14 cellular contexts compared by ENCODE assay signal in genomic region chr3:37700849-37701248, GRCh38.
DNase-seq lines count a peak whose midpoint lies in the region; TF ChIP-seq lines count a peak whose summit lies in the region.
"Had no signal": no experiment of that assay in that cellular context is flagged by ENCODE, and none has a peak within 500 bp of the region (broad histone marks: within the 10 kb centered on the region; RNA-seq: fewer than 3 reads in every experiment).

No MANE protein-coding gene starts in this region.

- peak; percentile 41 for TF ChIP-seq CTCF in BE2C (IDR thresholded peaks at IDR 0.05; ENCODE audit: low read depth, low read length)
- peak in 4 of 6 experiments; percentile 7 to 70 (median 60) for TF ChIP-seq CTCF in Peyer's patch (IDR thresholded peaks at IDR 0.05)
- TF ChIP-seq CTCF in esophagus muscularis mucosa (IDR thresholded peaks at IDR 0.05) = peak; percentile 23 to 46 (median 26)
- no peak for TF ChIP-seq CTCF in ovary (IDR thresholded peaks at IDR 0.05)

- 17% methylated on average over 1 of the region's 1 CpG for WGBS in esophagus muscularis mucosa
- WGBS in ovary, 3 donors = 7 to 43% (median 16%) methylated on average over 1 of the region's 1 CpG

- H3K4me3 ChIP-seq in BE2C (ENCODE audit: low read depth, low read length) (no peak overlapping the region), Peyer's patch (no peak overlapping the region), esophagus muscularis mucosa (no peak overlapping the region), ovary (no peak overlapping the region)

- H3K36me3 ChIP-seq in BE2C (no peaks in the 10 kb centered on the region), Peyer's patch (no peaks in the 10 kb centered on the region), esophagus muscularis mucosa (no peaks in the 10 kb centered on the region), ovary (no peaks in the 10 kb centered on the region)

- no peaks in the 10 kb centered on the region for H3K4me1 ChIP-seq in BE2C
- H3K4me1 ChIP-seq in Peyer's patch = peaks cover 0 to 4% (median 0%) of the 10 kb centered on the region in 4 donors
- peaks cover 14 to 25% (median 17%) of the 10 kb centered on the region in 4 donors for H3K4me1 ChIP-seq in esophagus muscularis mucosa
- peaks cover 3% of the 10 kb centered on the region for H3K4me1 ChIP-seq in ovary (ENCODE audit: insufficient read depth)

- DNase-seq in BE2C (peak; percentile 4), Peyer's patch (no peak), esophagus muscularis mucosa (ENCODE audit: extremely low spot score) (no peak), mucosa of gallbladder (ENCODE audit: low spot score) (peak; percentile 22), ovary (no peak), OCI-M2 (lab: John Stamatoyannopoulos, UW; ENCODE audit: unreplicated experiment) (no peak), kidney glomerular epithelial cell (lab: John Stamatoyannopoulos, UW) (no peak), NCI-H226 (no peak)
- DNase-seq: GDM1; mesenchymal stem cell; NCI-H2227 treated with DMSO at 0.1 percent for 48 hours; RPMI8226; stimulated activated CD4-positive, alpha-beta T cell treated with anti-CD3 and anti-CD28 coated beads, Interleukin-4, amount 100 ng/mL, for 1 hour; stimulated activated naive CD4-positive, alpha-beta T cell treated with Interleukin-2 at 50 U/mL for 16 hours had no signal

- H3K9me3 ChIP-seq in BE2C (no peaks in the 10 kb centered on the region), Peyer's patch (no peaks in the 10 kb centered on the region), esophagus muscularis mucosa (no peaks in the 10 kb centered on the region), ovary (no peaks in the 10 kb centered on the region)

- no peaks in the 10 kb centered on the region for H3K27me3 ChIP-seq in BE2C
- no peaks in the 10 kb centered on the region for H3K27me3 ChIP-seq in Peyer's patch
- H3K27me3 ChIP-seq in esophagus muscularis mucosa = no peaks in the 10 kb centered on the region
- no peaks in the 10 kb centered on the region for H3K27me3 ChIP-seq in ovary

- H3K27ac ChIP-seq in Peyer's patch = no peak overlapping the region
- H3K27ac ChIP-seq in esophagus muscularis mucosa (replicated peaks in 1 of 4) = no peak overlapping the region
- H3K27ac ChIP-seq in ovary = no peak overlapping the region

- TF ChIP-seq EP300 in esophagus muscularis mucosa (IDR thresholded peaks at IDR 0.05) (no peak), ovary (IDR thresholded peaks at IDR 0.05) (no peak)

- TF ChIP-seq POLR2A in Peyer's patch (IDR thresholded peaks at IDR 0.05) (no peak), esophagus muscularis mucosa (IDR thresholded peaks at IDR 0.05; ENCODE audit: low read depth) (no peak), ovary (IDR thresholded peaks at IDR 0.05) (no peak)

- intact Hi-C loops in esophagus muscularis mucosa (cut with DNase I) = no loop called here
- intact Hi-C loops in ovary (cut with DNase I) = no loop called here

Comparison
In these comparisons a context has a peak if more than half of its experiments do, and no peak if none do; other contexts are left out.
1. DNase-seq: peak in BE2C (single experiment) and mucosa of gallbladder (single experiment); none in Peyer's patch (0 of 3), esophagus muscularis mucosa (single experiment), ovary (0 of 5), OCI-M2 (single experiment), kidney glomerular epithelial cell (single experiment) and NCI-H226 (single experiment).
2. CTCF ChIP-seq: peak in BE2C (single experiment), Peyer's patch (4 of 6) and esophagus muscularis mucosa (3 of 3); none in ovary (0 of 3).